In the genomic region with DNA sequence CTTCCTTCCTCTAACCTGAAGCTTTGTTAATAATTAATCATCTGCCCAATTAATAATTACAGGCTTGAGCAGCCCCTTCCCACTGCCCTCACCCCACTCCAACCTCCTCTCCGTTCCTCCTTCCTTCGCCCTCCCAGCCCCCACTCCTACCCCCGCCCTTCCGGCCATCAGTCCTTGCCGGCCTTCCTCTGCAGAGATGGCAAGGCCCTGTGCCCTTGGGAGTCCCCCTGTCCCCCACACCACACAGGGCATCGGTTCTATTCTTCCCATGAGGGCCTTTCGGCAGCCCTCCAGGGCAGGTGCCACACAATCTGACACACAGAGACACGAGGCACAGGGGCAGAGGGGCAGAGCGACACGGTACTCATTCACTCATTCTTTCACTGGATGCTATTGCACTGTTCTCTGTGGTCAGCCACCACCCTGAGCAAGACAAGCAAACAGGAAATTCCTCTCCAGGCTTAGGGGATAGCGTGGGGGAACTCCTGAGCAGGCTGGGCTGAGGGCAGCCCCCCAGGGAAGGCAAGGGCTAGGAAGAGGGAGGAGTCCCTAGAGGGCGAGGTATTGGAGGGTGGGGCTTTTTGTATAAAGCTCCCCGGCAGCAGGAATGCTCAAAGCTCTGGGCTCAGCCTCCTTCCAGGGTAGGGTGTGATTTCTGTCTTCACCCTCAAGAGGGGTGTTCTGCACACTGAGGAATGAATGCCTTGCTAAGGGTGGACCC, we compare ENCODE assay signal across 9 cellular contexts. TPM values are rescaled to one million over a fixed set of nuclear protein-coding genes. Genes with fewer than 3 reads are reported as not detected.
DNase-seq lines count a peak whose midpoint lies in the region; ATAC-seq, FAIRE-seq and TF ChIP-seq lines count a peak whose summit lies in the region.
"Had no signal": no experiment of that assay in that cellular context is flagged by ENCODE, and none has a peak within 500 bp of the region (broad histone marks: within the 10 kb centered on the region; RNA-seq: fewer than 3 reads in every experiment).

No MANE protein-coding gene starts in this region.

- TF ChIP-seq POLR2A in breast epithelium (IDR thresholded peaks at IDR 0.05) (no peak), HepG2 (IDR thresholded peaks at IDR 0.05; ENCODE audit: insufficient read depth in 1 of 2, low read depth in 2 of 2, low read length in 2 of 2) (no peak)

- H3K4me1 ChIP-seq in breast epithelium (no peaks in the 10 kb centered on the region), adipocyte (ENCODE audit: control insufficient read depth, insufficient read depth, low read length) (peaks cover 30% of the 10 kb centered on the region), HepG2 (ENCODE audit: insufficient read depth, low read length) (peaks cover 83% of the 10 kb centered on the region)

- no peaks in the 10 kb centered on the region for H3K79me2 ChIP-seq in HepG2 (ENCODE audit: insufficient read depth, low read length)

- H3K9me3 Mint-ChIP-seq in MCF 10A (ENCODE audit: unreplicated experiment), result no peaks in the 10 kb centered on the region

- H3K36me3 Mint-ChIP-seq in MCF 10A (ENCODE audit: insufficient read depth, unreplicated experiment), result no peaks in the 10 kb centered on the region

- H3K9ac ChIP-seq in adipocyte (ENCODE audit: low read length) (no peak overlapping the region), HepG2 (ENCODE audit: insufficient read depth, low read depth, low read length) (peak overlapping the region; percentile 46; the same call in 1 of the 2 replicates)

- peaks cover 5% of the 10 kb centered on the region for H3K4me1 Mint-ChIP-seq in MCF 10A (ENCODE audit: insufficient read depth, unreplicated experiment)

- no peaks in the 10 kb centered on the region for H3K27me3 ChIP-seq in breast epithelium
- peaks cover 14% of the 10 kb centered on the region for H3K27me3 ChIP-seq in adipocyte (replicated peaks; ENCODE audit: control insufficient read depth, insufficient read depth, low read length)
- peaks cover 1 to 29% of the 10 kb centered on the region in 2 experiments; a peak in 3 of 5 replicates for H3K27me3 ChIP-seq in HepG2 (ENCODE audit: control insufficient read depth in 1 of 2, insufficient read depth in 2 of 2, low read length in 2 of 2)

- POLR2A ChIA-PET in MCF 10A (lab: Yijun Ruan, JAX), result no interaction called here
- POLR2A ChIA-PET in HepG2 (lab: Yijun Ruan, JAX), result interaction anchor here (0.5 to 2.0 kb wide), 4 partner anchors 30 to 152 kb away, joined by 3 to 16 read pairs (median 4); a partner anchor contains a TSS
- POLR2A ChIA-PET in HEK293T (lab: Yijun Ruan, JAX), result interaction anchor here (0.7 to 2.1 kb wide), 3 partner anchors 37 to 153 kb away, joined by 3 to 7 read pairs (median 3); a partner anchor contains a TSS

- intact Hi-C loops in breast epithelium (cut with DNase I; ENCODE audit: low total_unique reads) (no loop called here), MCF 10A (cut with micrococcal nuclease) (no loop called here), HepG2 (cut with micrococcal nuclease; ENCODE audit: unreplicated experiment) (no loop called here)

- no peaks in the 10 kb centered on the region for H3K9me3 ChIP-seq in breast epithelium
- no peaks in the 10 kb centered on the region for H3K9me3 ChIP-seq in adipocyte (ENCODE audit: control insufficient read depth, low read length)
- no peaks in the 10 kb centered on the region for H3K9me3 ChIP-seq in HepG2 (ENCODE audit: low read length)

- H3K27me3 Mint-ChIP-seq in MCF 10A (ENCODE audit: insufficient read depth, unreplicated experiment), result no peaks in the 10 kb centered on the region

- FAIRE-seq in HepG2 (lab: Jason Lieb, UNC), result peak; percentile 12
- FAIRE-seq: colon had no signal

- ATAC-seq in HG03442 (IDR thresholded peaks at IDR 0.05; ENCODE audit: unreplicated experiment), result peak; percentile 54
- ATAC-seq in HepG2, result peak; percentile 8; the same call in 2 of the 3 replicates
- ATAC-seq in GM18858 (IDR thresholded peaks at IDR 0.05; ENCODE audit: unreplicated experiment), result no peak

- H2AFZ ChIP-seq in HepG2 (ENCODE audit: low read length), result no peak overlapping the region

- H3K27ac Mint-ChIP-seq in MCF 10A (ENCODE audit: low read depth, unreplicated experiment), result no peak overlapping the region

- TF ChIP-seq CTCF in breast epithelium (IDR thresholded peaks at IDR 0.05) (no peak), MCF 10A (IDR thresholded peaks at IDR 0.05; ENCODE audit: unreplicated experiment) (no peak), HepG2 (CRISPR knock-in tag; IDR thresholded peaks at IDR 0.05) (no peak)

- H3K4me2 ChIP-seq in HepG2 (ENCODE audit: low read depth, low read length), result peak overlapping the region; percentile 91

- no peak for DNase-seq in breast epithelium (ENCODE audit: low spot score in 2 of 2)
- DNase-seq in MCF 10A (ENCODE audit: unreplicated experiment), result no peak
- DNase-seq in adipocyte (ENCODE audit: low read depth), result peak; percentile 76
- no peak for DNase-seq in HepG2 (ENCODE audit: low spot score)
- no peak for DNase-seq in HEK293T (ENCODE audit: extremely low spot score)
- no peak for DNase-seq in ecto neural progenitor cell (ENCODE audit: low spot score)

- no peak for TF ChIP-seq RAD21 in HepG2 (CRISPR knock-in tag; IDR thresholded peaks at IDR 0.05)

- BruUV-seq in MCF 10A (replicated peaks; lab: Mats Ljungman, UMichigan) (no TSS peak), HepG2 (replicated peaks; lab: Mats Ljungman, UMichigan) (no TSS peak)

- H3K4me3 Mint-ChIP-seq in MCF 10A (ENCODE audit: unreplicated experiment), result no peak overlapping the region

- H3K36me3 ChIP-seq in breast epithelium (no peaks in the 10 kb centered on the region), adipocyte (ENCODE audit: control insufficient read depth, insufficient read depth, low read length, severe bottlenecking) (no peaks in the 10 kb centered on the region), HepG2 (replicated peaks in 1 of 2; ENCODE audit: control insufficient read depth in 1 of 2, insufficient read depth in 2 of 2, low read length in 2 of 2) (no peaks in the 10 kb centered on the region)

- H3K27ac ChIP-seq in breast epithelium (peak overlapping the region; percentile 55 to 77), HepG2 (ENCODE audit: extremely low read length, insufficient read depth, low read length) (no peak overlapping the region)

- in situ Hi-C loops in HepG2 (cut with HindIII; ENCODE audit: extremely low pct_ligation_motif_present, low pct_unique_long_range_greater_than_20kb), result no loop called here

- CTCF ChIA-PET in MCF 10A (lab: Yijun Ruan, JAX), result no interaction called here
- CTCF ChIA-PET in HepG2 (lab: Yijun Ruan, JAX; ENCODE audit: low intra/inter-chr PET ratio, low total read pairs), result no interaction called here
- CTCF ChIA-PET in HEK293T (lab: Yijun Ruan, JAX), result interaction anchor here (1.1 to 1.2 kb wide), 2 partner anchors 17 to 24 kb away, joined by 3 read pairs; no protein-coding TSS in a partner anchor

- TF ChIP-seq EP300 in HepG2 (IDR thresholded peaks at IDR 0.05; ENCODE audit: low read depth in 2 of 2, low read length in 2 of 2), result no peak
- TF ChIP-seq EP300 in HepG2 (CRISPR knock-in tag; IDR thresholded peaks at IDR 0.05; ENCODE audit: borderline replicate concordance), result no peak

- WGBS in HepG2 (ENCODE audit: low lambda C conversion rate), result 1% methylated on average over 13 of the region's 13 CpGs

- H4K20me1 ChIP-seq in HepG2 (ENCODE audit: insufficient read depth, low read length), result no peaks in the 10 kb centered on the region

- H3K4me3 ChIP-seq in breast epithelium (no peak overlapping the region), adipocyte (ENCODE audit: low read length) (no peak overlapping the region), HepG2 (replicated peaks in 1 of 3; ENCODE audit: insufficient read depth in 1 of 3, low read depth in 2 of 3, low read length in 3 of 3) (peak overlapping the region; percentile 37 to 70 (median 43))

RNA-seq across cellular contexts. Expression of a gene that starts 14.8 kb away (rescaled TPM):
- total RNA-seq in breast epithelium (1 to 10 TPM; 1.9 to 9.4 (median 3.9) TPM), MCF 10A (2022) (not detected in 2 replicates), HepG2 (2016; rRNA removed; fragmentation: Illumina TruSeq; extraction: Trizol) (0.15 TPM in 1 of 2 replicates, not detected in the other)
- total RNA-seq in HepG2 (2016; cell fraction: cytosol; rRNA removed; fragmentation: Illumina TruSeq; extraction: Trizol; ENCODE audit: low read depth), result not detected in 2 replicates
- total RNA-seq in HepG2 (2016; cell fraction: insoluble cytoplasmic fraction; rRNA removed; fragmentation: Illumina TruSeq; extraction: Trizol), result 0.02 TPM in 1 of 2 replicates, not detected in the other
- total RNA-seq in HepG2 (2016; cell fraction: membrane; rRNA removed; fragmentation: Illumina TruSeq; extraction: Trizol), result not detected in 2 replicates
- not detected in 2 replicates for total RNA-seq in HepG2 (2016; cell fraction: nucleus; rRNA removed; fragmentation: Illumina TruSeq; extraction: Trizol)
- polyA plus RNA-seq in HepG2 (2011; rRNA removed), result 0.04 and 0.11 TPM in 2 replicates
- polyA plus RNA-seq in HepG2 (2011; cell fraction: cytosol; rRNA removed), result 0.03 and 0.11 TPM in 2 replicates
- 0.05 and 0.13 TPM in 2 replicates for polyA plus RNA-seq in HepG2 (2011; cell fraction: nucleus; rRNA removed)
- 0.08 and 0.09 TPM in 2 replicates for polyA plus RNA-seq in HepG2 (2012)
- not detected in 2 replicates for polyA plus RNA-seq in HepG2 (2016; cell fraction: cytosol; fragmentation: Illumina TruSeq; extraction: Trizol; ENCODE audit: low read depth)
- polyA plus RNA-seq in HepG2 (2016; cell fraction: insoluble cytoplasmic fraction; fragmentation: Illumina TruSeq; extraction: Trizol; ENCODE audit: low read depth), result not detected in 2 replicates
- not detected in 2 replicates for polyA plus RNA-seq in HepG2 (2016; cell fraction: membrane; fragmentation: Illumina TruSeq; extraction: Trizol; ENCODE audit: low read depth)
- 0.11 TPM in 1 of 2 replicates, not detected in the other for polyA plus RNA-seq in HepG2 (2016; cell fraction: nucleus; fragmentation: Illumina TruSeq; extraction: Trizol; ENCODE audit: insufficient read depth, low read depth)
- polyA minus RNA-seq in HepG2 (2011; rRNA and poly(A)+ RNA removed; ENCODE audit: low replicate concordance), result 0.10 and 0.33 TPM in 2 replicates
- polyA minus RNA-seq in HepG2 (2011; cell fraction: cytosol; rRNA and poly(A)+ RNA removed), result 0.20 TPM in 1 of 2 replicates, not detected in the other
- not detected in 2 replicates for polyA minus RNA-seq in HepG2 (2011; cell fraction: nucleus; rRNA and poly(A)+ RNA removed)

RNA-seq across cellular contexts. Expression of a gene that starts 30.5 kb away (rescaled TPM):
- 10 to 100 TPM; 19.7 to 24.3 (median 22.9) TPM for total RNA-seq in breast epithelium
- total RNA-seq in MCF 10A (2022), result 37.0 and 40.2 TPM in 2 replicates
- total RNA-seq in HepG2 (2016; rRNA removed; fragmentation: Illumina TruSeq; extraction: Trizol), result 34.8 and 41.4 TPM in 2 replicates
- total RNA-seq in HepG2 (2016; cell fraction: cytosol; rRNA removed; fragmentation: Illumina TruSeq; extraction: Trizol; ENCODE audit: low read depth), result 5.5 and 6.5 TPM in 2 replicates
- 33.7 and 36.8 TPM in 2 replicates for total RNA-seq in HepG2 (2016; cell fraction: insoluble cytoplasmic fraction; rRNA removed; fragmentation: Illumina TruSeq; extraction: Trizol)
- total RNA-seq in HepG2 (2016; cell fraction: membrane; rRNA removed; fragmentation: Illumina TruSeq; extraction: Trizol), result 22.9 and 23.9 TPM in 2 replicates
- total RNA-seq in HepG2 (2016; cell fraction: nucleus; rRNA removed; fragmentation: Illumina TruSeq; extraction: Trizol), result 26.2 and 27.8 TPM in 2 replicates
- polyA plus RNA-seq in HepG2 (2011; rRNA removed), result 21.7 and 22.3 TPM in 2 replicates
- polyA plus RNA-seq in HepG2 (2011; cell fraction: cytosol; rRNA removed), result 19.7 and 20.6 TPM in 2 replicates
- 24.5 and 25.2 TPM in 2 replicates for polyA plus RNA-seq in HepG2 (2011; cell fraction: nucleus; rRNA removed)
- 28.6 and 29.6 TPM in 2 replicates for polyA plus RNA-seq in HepG2 (2012)
- 2.6 and 3.1 TPM in 2 replicates for polyA plus RNA-seq in HepG2 (2016; cell fraction: cytosol; fragmentation: Illumina TruSeq; extraction: Trizol; ENCODE audit: low read depth)
- 31.2 and 35.5 TPM in 2 replicates for polyA plus RNA-seq in HepG2 (2016; cell fraction: insoluble cytoplasmic fraction; fragmentation: Illumina TruSeq; extraction: Trizol; ENCODE audit: low read depth)
- polyA plus RNA-seq in HepG2 (2016; cell fraction: membrane; fragmentation: Illumina TruSeq; extraction: Trizol; ENCODE audit: low read depth), result 11.4 and 11.8 TPM in 2 replicates
- polyA plus RNA-seq in HepG2 (2016; cell fraction: nucleus; fragmentation: Illumina TruSeq; extraction: Trizol; ENCODE audit: insufficient read depth, low read depth), result 32.6 and 32.8 TPM in 2 replicates
- 36.4 and 63.8 TPM in 2 replicates for polyA minus RNA-seq in HepG2 (2011; rRNA and poly(A)+ RNA removed; ENCODE audit: low replicate concordance)
- polyA minus RNA-seq in HepG2 (2011; cell fraction: cytosol; rRNA and poly(A)+ RNA removed), result 19.3 and 21.8 TPM in 2 replicates
- polyA minus RNA-seq in HepG2 (2011; cell fraction: nucleus; rRNA and poly(A)+ RNA removed), result 27.2 and 33.9 TPM in 2 replicates

RNA-seq across cellular contexts. Expression of a gene that starts 48.8 kb away (rescaled TPM):
- total RNA-seq in breast epithelium (100 to 1,000 TPM; 339 to 403 (median 347) TPM), MCF 10A (2022) (717 and 764 TPM in 2 replicates), HepG2 (2016; rRNA removed; fragmentation: Illumina TruSeq; extraction: Trizol) (442 and 486 TPM in 2 replicates)
- total RNA-seq in HepG2 (2016; cell fraction: cytosol; rRNA removed; fragmentation: Illumina TruSeq; extraction: Trizol; ENCODE audit: low read depth), result 489 and 519 TPM in 2 replicates
- 409 and 471 TPM in 2 replicates for total RNA-seq in HepG2 (2016; cell fraction: insoluble cytoplasmic fraction; rRNA removed; fragmentation: Illumina TruSeq; extraction: Trizol)
- 1,028 and 1,060 TPM in 2 replicates for total RNA-seq in HepG2 (2016; cell fraction: membrane; rRNA removed; fragmentation: Illumina TruSeq; extraction: Trizol)
- 286 and 328 TPM in 2 replicates for total RNA-seq in HepG2 (2016; cell fraction: nucleus; rRNA removed; fragmentation: Illumina TruSeq; extraction: Trizol)
- 1,157 and 1,297 TPM in 2 replicates for polyA plus RNA-seq in HepG2 (2011; rRNA removed)
- polyA plus RNA-seq in HepG2 (2011; cell fraction: cytosol; rRNA removed), result 1,218 and 1,254 TPM in 2 replicates
- polyA plus RNA-seq in HepG2 (2011; cell fraction: nucleus; rRNA removed), result 1,279 and 1,395 TPM in 2 replicates
- 465 and 610 TPM in 2 replicates for polyA plus RNA-seq in HepG2 (2012)
- polyA plus RNA-seq in HepG2 (2016; cell fraction: cytosol; fragmentation: Illumina TruSeq; extraction: Trizol; ENCODE audit: low read depth), result 745 and 811 TPM in 2 replicates
- 563 and 623 TPM in 2 replicates for polyA plus RNA-seq in HepG2 (2016; cell fraction: insoluble cytoplasmic fraction; fragmentation: Illumina TruSeq; extraction: Trizol; ENCODE audit: low read depth)
- 1,265 and 1,282 TPM in 2 replicates for polyA plus RNA-seq in HepG2 (2016; cell fraction: membrane; fragmentation: Illumina TruSeq; extraction: Trizol; ENCODE audit: low read depth)
- polyA plus RNA-seq in HepG2 (2016; cell fraction: nucleus; fragmentation: Illumina TruSeq; extraction: Trizol; ENCODE audit: insufficient read depth, low read depth), result 710 and 725 TPM in 2 replicates
- 242 and 314 TPM in 2 replicates for polyA minus RNA-seq in HepG2 (2011; rRNA and poly(A)+ RNA removed; ENCODE audit: low replicate concordance)
- polyA minus RNA-seq in HepG2 (2011; cell fraction: cytosol; rRNA and poly(A)+ RNA removed), result 175 and 193 TPM in 2 replicates
- polyA minus RNA-seq in HepG2 (2011; cell fraction: nucleus; rRNA and poly(A)+ RNA removed), result 213 and 242 TPM in 2 replicates

Comparison
In these comparisons a context has a peak if more than half of its experiments do, and no peak if none do; other contexts are left out.
1. H3K4me3 ChIP-seq: peak in HepG2 (3 of 3); none in breast epithelium (0 of 3) and adipocyte (single experiment).